13 cellular contexts compared by ENCODE assay signal in the genomic region with DNA sequence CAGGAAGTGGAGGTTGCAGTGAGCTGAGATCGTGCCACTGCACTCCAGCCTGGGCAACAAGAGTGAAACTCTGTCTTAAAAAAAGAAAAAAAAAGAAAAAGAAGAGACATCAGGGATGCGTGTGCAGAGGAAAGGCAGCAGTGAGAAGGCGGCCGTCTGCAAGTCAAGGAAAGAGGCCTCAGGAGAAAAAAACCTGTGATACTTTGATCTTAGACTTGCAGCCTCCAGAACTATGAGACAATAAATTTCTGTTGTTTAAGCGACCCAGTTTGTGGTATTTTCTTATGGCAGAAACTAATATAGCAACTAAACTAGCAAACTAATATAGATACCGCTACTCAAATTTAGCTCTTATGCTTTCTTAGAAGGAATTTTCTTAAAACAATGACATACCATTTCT. TPM values are rescaled to one million over a fixed set of nuclear protein-coding genes. Genes with fewer than 3 reads are reported as not detected.
"Had no signal": no experiment of that assay in that cellular context is flagged by ENCODE, and none has a peak within 500 bp of the region (broad histone marks: within the 10 kb centered on the region; RNA-seq: fewer than 3 reads in every experiment).

No MANE protein-coding gene starts in this region.

- H3K4me1 Mint-ChIP-seq: endodermal cell, neural progenitor cell had no signal

- H3K4me3 ChIP-seq: body of pancreas, neural progenitor cell, ovary, stomach, thoracic aorta had no signal

- H3K4me1 ChIP-seq: neural progenitor cell had no signal

- FAIRE-seq: kidney had no signal

- H3K4me3 Mint-ChIP-seq: endodermal cell, neural progenitor cell had no signal

- H3K9me3 Mint-ChIP-seq: neural progenitor cell had no signal

- H3K36me3 ChIP-seq: neural progenitor cell, ovary, stomach, thoracic aorta had no signal

- H3K36me3 Mint-ChIP-seq: neural progenitor cell had no signal

- H3K9me3 ChIP-seq: body of pancreas, ovary, stomach, thoracic aorta had no signal

- ATAC-seq: body of pancreas, left ventricle myocardium superior had no signal

- H3K27ac Mint-ChIP-seq: endodermal cell, neural progenitor cell had no signal

- DNase-seq: amniotic stem cell; body of pancreas; kidney; left ventricle myocardium superior; mesenchymal stem cell; ovary; stimulated activated CD4-positive, alpha-beta T cell treated with anti-CD3 and anti-CD28 coated beads, Interleukin-4, amount 100 ng/mL, for 1 hour; stimulated activated CD8-positive, alpha-beta memory T cell treated with anti-CD3 and anti-CD28 coated beads, Interleukin-4, amount 100 ng/mL, for 48 hours; stomach; T-helper 9 cell had no signal

RNA-seq across cellular contexts. Expression of a gene that starts 36.1 kb away (rescaled TPM):
- total RNA-seq: endodermal cell had no signal
